ENCODE assay signal across 25 cellular contexts in the genomic region with DNA sequence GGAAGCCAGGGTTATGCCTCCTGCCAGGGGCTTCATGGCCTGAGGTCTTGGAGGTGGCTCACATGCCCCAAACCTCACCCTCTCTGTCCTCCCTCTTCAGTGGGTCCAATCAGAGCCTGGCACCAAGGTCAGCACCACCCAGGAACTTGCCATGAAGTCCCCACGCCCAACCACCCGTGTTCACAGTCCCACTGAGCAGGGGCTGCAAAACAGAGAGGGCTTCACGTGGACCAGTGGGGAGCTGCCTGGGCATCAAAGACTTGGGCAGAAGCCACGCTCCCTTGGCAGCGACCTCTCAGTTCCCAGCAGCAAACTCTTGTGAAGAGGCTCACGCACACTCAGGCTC.
"Had no signal": no experiment of that assay in that cellular context is flagged by ENCODE, and none has a peak within 500 bp of the region (broad histone marks: within the 10 kb centered on the region; RNA-seq: fewer than 3 reads in every experiment).

No MANE protein-coding gene starts in this region.

- H3K27ac ChIP-seq: breast epithelium, SJSA1 had no signal

- H3K27me3 ChIP-seq: SJSA1 had no signal

- H3K4me3 ChIP-seq: breast epithelium, K562, SJSA1 had no signal

- H3K36me3 ChIP-seq: breast epithelium, SJSA1 had no signal

- H3K36me3 Mint-ChIP-seq: activated naive CD4-positive, alpha-beta T cell treated with anti-CD3 and anti-CD28 coated beads, Interleukin-2, amount 10 ng/mL, durations not matched to agents 7 days and 5 days; activated naive CD8-positive, alpha-beta T cell treated with anti-CD3 and anti-CD28 coated beads, Interleukin-2, amount 10 ng/mL, durations not matched to agents 7 days and 5 days had no signal

- ATAC-seq: activated CD4-positive, CD25-positive, alpha-beta regulatory T cell treated with anti-CD3 and anti-CD28 coated beads, Interleukin-2, amount 50 U/mL, for 24 hours; activated CD8-positive, alpha-beta T cell treated with anti-CD3 and anti-CD28 coated beads for 36 hours; activated T-cell treated with anti-CD3 and anti-CD28 coated beads, Interleukin-2, amount 50 U/mL, for 72 hours; K562; SK-N-SH treated with all-trans-retinoic acid at 6 μM for 48 hours had no signal

- H3K9me3 ChIP-seq: breast epithelium, SJSA1 had no signal

- H3K27me3 Mint-ChIP-seq: activated naive CD4-positive, alpha-beta T cell treated with anti-CD3 and anti-CD28 coated beads, Interleukin-2, amount 10 ng/mL, durations not matched to agents 7 days and 5 days; activated naive CD8-positive, alpha-beta T cell treated with anti-CD3 and anti-CD28 coated beads, Interleukin-2, amount 10 ng/mL, durations not matched to agents 7 days and 5 days had no signal

- H3K9me3 Mint-ChIP-seq: activated CD8-positive, alpha-beta T cell treated with anti-CD3 and anti-CD28 coated beads for 36 hours; activated naive CD4-positive, alpha-beta T cell treated with anti-CD3 and anti-CD28 coated beads, Interleukin-2, amount 10 ng/mL, durations not matched to agents 7 days and 5 days; activated naive CD8-positive, alpha-beta T cell treated with anti-CD3 and anti-CD28 coated beads, Interleukin-2, amount 10 ng/mL, durations not matched to agents 7 days and 5 days; activated T-cell treated with anti-CD3 and anti-CD28 coated beads, Interleukin-2, amount 50 U/mL, for 72 hours; activated T-helper 2 cell treated with anti-CD3 and anti-CD28 coated beads, Interferon-gamma antibody, Interleukin-2, Interleukin-4, amounts not matched to agents 10 μg/mL and 5 μg/mL and 100 μg/mL, durations not matched to agents 14 hours and 24 hours and 36 hours; T-helper 1 cell treated with Interleukin-12 subunit alpha and Interleukin-12 subunit beta and Interleukin-4 antibody, amounts not matched to agents 30 μg/mL and 1 μg/mL, for 36 hours had no signal

- H3K4me1 Mint-ChIP-seq: activated naive CD4-positive, alpha-beta T cell treated with anti-CD3 and anti-CD28 coated beads, Interleukin-2, amount 10 ng/mL, durations not matched to agents 7 days and 5 days; activated naive CD8-positive, alpha-beta T cell treated with anti-CD3 and anti-CD28 coated beads, Interleukin-2, amount 10 ng/mL, durations not matched to agents 7 days and 5 days had no signal

- H3K4me1 ChIP-seq: breast epithelium, SJSA1 had no signal

- H3K4me3 Mint-ChIP-seq: activated CD8-positive, alpha-beta T cell treated with anti-CD3 and anti-CD28 coated beads for 36 hours; activated naive CD4-positive, alpha-beta T cell treated with anti-CD3 and anti-CD28 coated beads, Interleukin-2, amount 10 ng/mL, durations not matched to agents 7 days and 5 days; activated naive CD8-positive, alpha-beta T cell treated with anti-CD3 and anti-CD28 coated beads, Interleukin-2, amount 10 ng/mL, durations not matched to agents 7 days and 5 days; activated T-cell treated with anti-CD3 and anti-CD28 coated beads, Interleukin-2, amount 50 U/mL, for 72 hours; T-helper 1 cell treated with Interleukin-12 subunit alpha and Interleukin-12 subunit beta and Interleukin-4 antibody, amounts not matched to agents 30 μg/mL and 1 μg/mL, for 36 hours had no signal

- DNase-seq: activated CD4-positive, alpha-beta T cell treated with anti-CD3 and anti-CD28 coated beads for 4 hours; activated CD8-positive, alpha-beta memory T cell treated with anti-CD3 and anti-CD28 coated beads, Interleukin-2, amount 50 U/mL, for 4 hours; activated CD8-positive, alpha-beta T cell treated with anti-CD3 and anti-CD28 coated beads for 36 hours; activated gamma-delta T cell treated with Interleukin-2 at 50 U/mL for 16 hours; activated naive CD4-positive, alpha-beta T cell treated with anti-CD3 and anti-CD28 coated beads, Interleukin-2, amount 10 ng/mL, durations not matched to agents 7 days and 5 days; activated naive CD8-positive, alpha-beta T cell treated with anti-CD3 and anti-CD28 coated beads, Interleukin-2, amount 10 ng/mL, durations not matched to agents 7 days and 5 days; activated T-cell treated with anti-CD3 and anti-CD28 coated beads, Interleukin-2, amount 50 U/mL, for 72 hours; aorta; Karpas-422; MM.1S; NCI-H1105 treated with DMSO at 0.1 percent for 48 hours; NCI-H1436 treated with DMSO at 0.1 percent for 48 hours; NCI-H187 treated with DMSO at 0.1 percent for 48 hours; NCI-H2081 treated with DMSO at 0.1 percent for 48 hours; NCI-H446; NCI-H524; SHP77; SW 1271 had no signal

- H3K27ac Mint-ChIP-seq: activated CD8-positive, alpha-beta T cell treated with anti-CD3 and anti-CD28 coated beads for 36 hours; activated naive CD4-positive, alpha-beta T cell treated with anti-CD3 and anti-CD28 coated beads, Interleukin-2, amount 10 ng/mL, durations not matched to agents 7 days and 5 days; activated naive CD8-positive, alpha-beta T cell treated with anti-CD3 and anti-CD28 coated beads, Interleukin-2, amount 10 ng/mL, durations not matched to agents 7 days and 5 days; activated T-cell treated with anti-CD3 and anti-CD28 coated beads, Interleukin-2, amount 50 U/mL, for 72 hours; activated T-helper 2 cell treated with anti-CD3 and anti-CD28 coated beads, Interferon-gamma antibody, Interleukin-2, Interleukin-4, amounts not matched to agents 10 μg/mL and 5 μg/mL and 100 μg/mL, durations not matched to agents 14 hours and 24 hours and 36 hours; T-helper 1 cell treated with Interleukin-12 subunit alpha and Interleukin-12 subunit beta and Interleukin-4 antibody, amounts not matched to agents 30 μg/mL and 1 μg/mL, for 36 hours had no signal
